12 cellular contexts compared by ENCODE assay signal in genomic region chr16:56192644-56192960, GRCh38. TPM values are rescaled to one million over a fixed set of nuclear protein-coding genes. Genes with fewer than 3 reads are reported as not detected.
A peak's percentile ranks its signal among the peaks of the same experiment; 100 is the strongest.
DNase-seq lines count a peak whose midpoint lies in the region; ATAC-seq lines count a peak whose summit lies in the region.
"Had no signal": no experiment of that assay in that cellular context is flagged by ENCODE, and none has a peak within 500 bp of the region (broad histone marks: within the 10 kb centered on the region; RNA-seq: fewer than 3 reads in every experiment).

No MANE protein-coding gene starts in this region.

- no peaks in the 10 kb centered on the region for H3K9me3 ChIP-seq in naive thymus-derived CD4-positive, alpha-beta T cell (ENCODE audit: control insufficient read depth in 2 of 3, low read length in 3 of 3)
- H3K9me3 ChIP-seq: adrenal gland, lower lobe of right lung, suprapubic skin had no signal

- no peaks in the 10 kb centered on the region for H3K9me3 Mint-ChIP-seq in stimulated activated naive CD8-positive, alpha-beta T cell treated with anti-CD3 and anti-CD28 coated beads, Interleukin-15, Interleukin-2, amounts not matched to agents 100 ng/mL and 50 ng/mL, for 24 hours
- H3K9me3 Mint-ChIP-seq in activated naive CD8-positive, alpha-beta T cell treated with anti-CD3 and anti-CD28 coated beads for 36 hours = no peaks in the 10 kb centered on the region
- peaks cover 0 to 5% (median 0%) of the 10 kb centered on the region in 11 donors for H3K9me3 Mint-ChIP-seq in naive thymus-derived CD4-positive, alpha-beta T cell

- H3K36me3 ChIP-seq in naive thymus-derived CD4-positive, alpha-beta T cell (ENCODE audit: control insufficient read depth in 2 of 3, insufficient read depth in 3 of 3, low read length in 3 of 3) = no peaks in the 10 kb centered on the region
- H3K36me3 ChIP-seq: adrenal gland, lower lobe of right lung, suprapubic skin had no signal

- DNase-seq in stimulated activated naive CD8-positive, alpha-beta T cell treated with anti-CD3 and anti-CD28 coated beads, Interleukin-15, Interleukin-2, amounts not matched to agents 100 U/mL and 50 U/mL, for 24 hours = no peak
- no peak for DNase-seq in activated naive CD8-positive, alpha-beta T cell treated with anti-CD3 and anti-CD28 coated beads for 36 hours
- no peak for DNase-seq in naive thymus-derived CD4-positive, alpha-beta T cell
- DNase-seq in HK-2 (ENCODE audit: unreplicated experiment) (no peak), pons (ENCODE audit: low spot score) (no peak)
- DNase-seq: lower lobe of right lung had no signal

- peaks cover 0 to 13% of the 10 kb centered on the region in 2 donors for H3K27me3 ChIP-seq in naive thymus-derived CD4-positive, alpha-beta T cell (ENCODE audit: control insufficient read depth in 2 of 2, insufficient read depth in 2 of 2, low read length in 2 of 2)

- peaks cover 12 to 17% of the 10 kb centered on the region in 2 donors for H3K4me1 ChIP-seq in naive thymus-derived CD4-positive, alpha-beta T cell (ENCODE audit: control insufficient read depth in 2 of 2, insufficient read depth in 2 of 2, low read length in 2 of 2)

- H3K36me3 Mint-ChIP-seq in stimulated activated naive CD8-positive, alpha-beta T cell treated with anti-CD3 and anti-CD28 coated beads, Interleukin-15, Interleukin-2, amounts not matched to agents 100 ng/mL and 50 ng/mL, for 24 hours (ENCODE audit: low read depth) = no peaks in the 10 kb centered on the region
- peaks cover 4% of the 10 kb centered on the region for H3K36me3 Mint-ChIP-seq in activated naive CD8-positive, alpha-beta T cell treated with anti-CD3 and anti-CD28 coated beads for 36 hours
- peaks cover 0 to 8% (median 0%) of the 10 kb centered on the region in 5 donors for H3K36me3 Mint-ChIP-seq in naive thymus-derived CD4-positive, alpha-beta T cell

- peak overlapping the region; percentile 42 for H3K4me3 Mint-ChIP-seq in stimulated activated naive CD8-positive, alpha-beta T cell treated with anti-CD3 and anti-CD28 coated beads, Interleukin-15, Interleukin-2, amounts not matched to agents 100 ng/mL and 50 ng/mL, for 24 hours
- peak overlapping the region; percentile 52 for H3K4me3 Mint-ChIP-seq in activated naive CD8-positive, alpha-beta T cell treated with anti-CD3 and anti-CD28 coated beads for 36 hours
- H3K4me3 Mint-ChIP-seq in naive thymus-derived CD4-positive, alpha-beta T cell = peak overlapping the region; percentile 55 to 81 (median 69)

- intact Hi-C loops in naive thymus-derived CD4-positive, alpha-beta T cell (cut with micrococcal nuclease) = loop anchor here in 1 of 2 donors (5.0 to 10.0 kb wide), 4 partner anchors 35 to 1908 kb away; partner anchors contain the start of genes AMFR, IRX3 and LPCAT2

- CTCF ChIA-PET in naive thymus-derived CD4-positive, alpha-beta T cell (lab: Charles Lee) = no interaction called here

- no peak for ATAC-seq in stimulated activated naive CD8-positive, alpha-beta T cell treated with anti-CD3 and anti-CD28 coated beads, Interleukin-15, Interleukin-2, amounts not matched to agents 100 U/mL and 50 U/mL, for 24 hours
- no peak for ATAC-seq in naive thymus-derived CD4-positive, alpha-beta T cell
- ATAC-seq in GM21825 (IDR thresholded peaks at IDR 0.05; ENCODE audit: unreplicated experiment) (no peak), HG03457 (IDR thresholded peaks at IDR 0.05; ENCODE audit: unreplicated experiment) (no peak)
- ATAC-seq: lower lobe of right lung had no signal

- peaks cover 67% of the 10 kb centered on the region for H3K27me3 Mint-ChIP-seq in stimulated activated naive CD8-positive, alpha-beta T cell treated with anti-CD3 and anti-CD28 coated beads, Interleukin-15, Interleukin-2, amounts not matched to agents 100 ng/mL and 50 ng/mL, for 24 hours
- H3K27me3 Mint-ChIP-seq in activated naive CD8-positive, alpha-beta T cell treated with anti-CD3 and anti-CD28 coated beads for 36 hours = peaks cover 83% of the 10 kb centered on the region
- H3K27me3 Mint-ChIP-seq in naive thymus-derived CD4-positive, alpha-beta T cell = peaks cover 35 to 91% (median 44%) of the 10 kb centered on the region in 5 donors

- H3K4me1 Mint-ChIP-seq in stimulated activated naive CD8-positive, alpha-beta T cell treated with anti-CD3 and anti-CD28 coated beads, Interleukin-15, Interleukin-2, amounts not matched to agents 100 ng/mL and 50 ng/mL, for 24 hours (ENCODE audit: low read depth) = peaks cover 39% of the 10 kb centered on the region
- peaks cover 21% of the 10 kb centered on the region for H3K4me1 Mint-ChIP-seq in activated naive CD8-positive, alpha-beta T cell treated with anti-CD3 and anti-CD28 coated beads for 36 hours
- peaks cover 16 to 32% (median 25%) of the 10 kb centered on the region in 7 donors for H3K4me1 Mint-ChIP-seq in naive thymus-derived CD4-positive, alpha-beta T cell

- no peak overlapping the region for H3K27ac ChIP-seq in naive thymus-derived CD4-positive, alpha-beta T cell (ENCODE audit: low read depth, low read length)
- H3K27ac ChIP-seq: KMS-11, lower lobe of right lung, suprapubic skin had no signal

- H3K4me3 ChIP-seq in naive thymus-derived CD4-positive, alpha-beta T cell (ENCODE audit: low read length) = no peak overlapping the region

- no peak overlapping the region for H3K27ac Mint-ChIP-seq in stimulated activated naive CD8-positive, alpha-beta T cell treated with anti-CD3 and anti-CD28 coated beads, Interleukin-15, Interleukin-2, amounts not matched to agents 100 ng/mL and 50 ng/mL, for 24 hours
- no peak overlapping the region for H3K27ac Mint-ChIP-seq in activated naive CD8-positive, alpha-beta T cell treated with anti-CD3 and anti-CD28 coated beads for 36 hours
- H3K27ac Mint-ChIP-seq in naive thymus-derived CD4-positive, alpha-beta T cell = no peak overlapping the region

- POLR2A ChIA-PET in naive thymus-derived CD4-positive, alpha-beta T cell (lab: Charles Lee) = no interaction called here

RNA-seq across cellular contexts. Expression of gene GNAO1, which starts 1.3 kb away (rescaled TPM):
- total RNA-seq in activated naive CD8-positive, alpha-beta T cell treated with anti-CD3 and anti-CD28 coated beads for 36 hours = 1 to 10 TPM in 1 of 2 experiments, under 1 TPM in 1; 0.96 to 1.5 TPM
- total RNA-seq in naive thymus-derived CD4-positive, alpha-beta T cell = 1 to 10 TPM in 2 of 5 experiments, under 1 TPM in 2, not detected in 1; 0.43 to 5.4 (median 2.8) TPM
- under 1 TPM in 1 of 2 donors, not detected in 1; 0.60 TPM for polyA plus RNA-seq in naive thymus-derived CD4-positive, alpha-beta T cell
